In genomic region chr18:47120428-47120827, GRCh38 we compare ENCODE assay signal across 12 cellular contexts. TPM values are rescaled to one million over a fixed set of nuclear protein-coding genes. Genes with fewer than 3 reads are reported as not detected.
DNase-seq lines count a peak whose midpoint lies in the region; ATAC-seq and TF ChIP-seq lines count a peak whose summit lies in the region.
"Had no signal": no experiment of that assay in that cellular context is flagged by ENCODE, and none has a peak within 500 bp of the region (broad histone marks: within the 10 kb centered on the region; RNA-seq: fewer than 3 reads in every experiment).

No MANE protein-coding gene starts in this region.

- no peaks in the 10 kb centered on the region for H3K36me3 ChIP-seq in GM23338 (ENCODE audit: insufficient read depth)

- intact Hi-C loops in activated T-helper 1 cell treated with anti-CD3 and anti-CD28 coated beads, Interleukin-12 subunit alpha, Interleukin-12 subunit beta, Interleukin-2, Interleukin-4 antibody, amounts not matched to agents 30 ng/mL and 10 ng/mL and 1 ng/mL, durations not matched to agents 14 hours and 24 hours and 36 hours (cut with micrococcal nuclease) = loop anchor here (1.0 to 2.0 kb wide), 3 partner anchors 20 to 43 kb away; partner anchors contain the start of gene HDHD2

- H3K4me2 ChIP-seq in GM23338 = no peak overlapping the region

- no peaks in the 10 kb centered on the region for H3K27me3 Mint-ChIP-seq in activated T-helper 1 cell treated with anti-CD3 and anti-CD28 coated beads, Interleukin-12 subunit alpha, Interleukin-12 subunit beta, Interleukin-2, Interleukin-4 antibody, amounts not matched to agents 30 ng/mL and 10 ng/mL and 1 ng/mL, durations not matched to agents 14 hours and 24 hours and 36 hours (ENCODE audit: insufficient read depth)
- H3K27me3 Mint-ChIP-seq in GM23338 (ENCODE audit: insufficient read depth, low read depth, poor library complexity) = no peaks in the 10 kb centered on the region
- H3K27me3 Mint-ChIP-seq: naive thymus-derived CD8-positive, alpha-beta T cell had no signal

- H2AFZ ChIP-seq in GM23338 = no peak overlapping the region

- H3K4me3 ChIP-seq in GM23338 = no peak overlapping the region

- no peaks in the 10 kb centered on the region; the same call in 1 of the 2 replicates for H3K4me1 ChIP-seq in GM23338 (ENCODE audit: insufficient read depth)

- no peaks in the 10 kb centered on the region for H4K20me1 ChIP-seq in GM23338 (replicated peaks; ENCODE audit: insufficient read depth)

- no peaks in the 10 kb centered on the region for H3K9me2 ChIP-seq in GM23338 (ENCODE audit: insufficient read depth)

- H3K4me3 Mint-ChIP-seq in activated T-helper 1 cell treated with anti-CD3 and anti-CD28 coated beads, Interleukin-12 subunit alpha, Interleukin-12 subunit beta, Interleukin-2, Interleukin-4 antibody, amounts not matched to agents 30 ng/mL and 10 ng/mL and 1 ng/mL, durations not matched to agents 14 hours and 24 hours and 36 hours = no peak overlapping the region
- no peak overlapping the region for H3K4me3 Mint-ChIP-seq in GM23338
- H3K4me3 Mint-ChIP-seq: naive thymus-derived CD8-positive, alpha-beta T cell had no signal

- H3K36me3 Mint-ChIP-seq in activated T-helper 1 cell treated with anti-CD3 and anti-CD28 coated beads, Interleukin-12 subunit alpha, Interleukin-12 subunit beta, Interleukin-2, Interleukin-4 antibody, amounts not matched to agents 30 ng/mL and 10 ng/mL and 1 ng/mL, durations not matched to agents 14 hours and 24 hours and 36 hours (ENCODE audit: low read depth) = peaks cover 26% of the 10 kb centered on the region
- peaks cover 15% of the 10 kb centered on the region; the same call in 2 of the 3 replicates for H3K36me3 Mint-ChIP-seq in GM23338 (ENCODE audit: low read depth)

- peak; percentile 69 to 85 for ATAC-seq in activated CD4-positive, CD25-positive, alpha-beta regulatory T cell treated with anti-CD3 and anti-CD28 coated beads, Interleukin-2, amount 50 U/mL, for 24 hours
- peak; percentile 67 for ATAC-seq in GM19467 (IDR thresholded peaks at IDR 0.05; ENCODE audit: unreplicated experiment)
- ATAC-seq in HG03045 (IDR thresholded peaks at IDR 0.05; ENCODE audit: unreplicated experiment) = peak; percentile 78
- ATAC-seq in GM23338 = no peak
- ATAC-seq: naive thymus-derived CD8-positive, alpha-beta T cell had no signal

- no peak overlapping the region for H3K27ac ChIP-seq in GM23338 (ENCODE audit: low read depth)
- H3K27ac ChIP-seq: 22Rv1 had no signal

- peak overlapping the region; percentile 26 for H3K27ac Mint-ChIP-seq in activated T-helper 1 cell treated with anti-CD3 and anti-CD28 coated beads, Interleukin-12 subunit alpha, Interleukin-12 subunit beta, Interleukin-2, Interleukin-4 antibody, amounts not matched to agents 30 ng/mL and 10 ng/mL and 1 ng/mL, durations not matched to agents 14 hours and 24 hours and 36 hours
- no peak overlapping the region for H3K27ac Mint-ChIP-seq in GM23338
- H3K27ac Mint-ChIP-seq: naive thymus-derived CD8-positive, alpha-beta T cell had no signal

- DNase-seq in activated CD4-positive, CD25-positive, alpha-beta regulatory T cell treated with anti-CD3 and anti-CD28 coated beads, Interleukin-2, amount 50 U/mL, for 72 hours = no peak
- no peak for DNase-seq in activated T-helper 1 cell treated with anti-CD3 and anti-CD28 coated beads, Interleukin-12 subunit alpha, Interleukin-12 subunit beta, Interleukin-2, Interleukin-4 antibody, amounts not matched to agents 30 ng/mL and 10 ng/mL and 1 ng/mL, durations not matched to agents 14 hours and 24 hours and 36 hours (ENCODE audit: low spot score)
- no peak for DNase-seq in putamen (ENCODE audit: low spot score)
- no peak for DNase-seq in GM23338 (ENCODE audit: low spot score)
- DNase-seq in NCI-H2081 (lab: John Stamatoyannopoulos, UW) = no peak
- DNase-seq: naive thymus-derived CD8-positive, alpha-beta T cell; NCI-H146; trophoblast cell had no signal

- no peaks in the 10 kb centered on the region for H3K79me2 ChIP-seq in GM23338 (replicated peaks; ENCODE audit: insufficient read depth)

- no peak for TF ChIP-seq CTCF in GM23338 (conservative IDR thresholded peaks at IDR 0.05; ENCODE audit: low read depth in 2 of 2)

- no peaks in the 10 kb centered on the region for H3K9me3 Mint-ChIP-seq in activated T-helper 1 cell treated with anti-CD3 and anti-CD28 coated beads, Interleukin-12 subunit alpha, Interleukin-12 subunit beta, Interleukin-2, Interleukin-4 antibody, amounts not matched to agents 30 ng/mL and 10 ng/mL and 1 ng/mL, durations not matched to agents 14 hours and 24 hours and 36 hours
- no peaks in the 10 kb centered on the region for H3K9me3 Mint-ChIP-seq in GM23338
- H3K9me3 Mint-ChIP-seq: naive thymus-derived CD8-positive, alpha-beta T cell had no signal

- H3K4me1 Mint-ChIP-seq in activated T-helper 1 cell treated with anti-CD3 and anti-CD28 coated beads, Interleukin-12 subunit alpha, Interleukin-12 subunit beta, Interleukin-2, Interleukin-4 antibody, amounts not matched to agents 30 ng/mL and 10 ng/mL and 1 ng/mL, durations not matched to agents 14 hours and 24 hours and 36 hours (ENCODE audit: low read depth) = peaks cover 21% of the 10 kb centered on the region
- peaks cover 7% of the 10 kb centered on the region; the same call in 2 of the 3 replicates for H3K4me1 Mint-ChIP-seq in GM23338

- no peaks in the 10 kb centered on the region for H3F3A ChIP-seq in GM23338 (replicated peaks; ENCODE audit: low read depth)

- H3K27me3 ChIP-seq in GM23338 (ENCODE audit: insufficient read depth) = no peaks in the 10 kb centered on the region

TF ChIP-seq in GM23338, 12 proteins besides CTCF, POLR2A, EP300 and RAD21 (continues in another document):
- no peak for TF ChIP-seq REST (IDR thresholded peaks at IDR 0.05; ENCODE audit: unreplicated experiment)
- TF ChIP-seq ZNF114 (CRISPR knock-in tag; IDR thresholded peaks at IDR 0.05) = no peak
- no peak for TF ChIP-seq CREB1 (CRISPR knock-in tag; IDR thresholded peaks at IDR 0.05; ENCODE audit: low read depth)
- no peak for TF ChIP-seq JUNB (IDR thresholded peaks at IDR 0.05; ENCODE audit: unreplicated experiment)
- TF ChIP-seq ETS1 (IDR thresholded peaks at IDR 0.05) = no peak
- no peak for TF ChIP-seq NANOG (IDR thresholded peaks at IDR 0.05; ENCODE audit: borderline replicate concordance)
- no peak for TF ChIP-seq ZNF331 (CRISPR knock-in tag; IDR thresholded peaks at IDR 0.05; ENCODE audit: low read depth)
- TF ChIP-seq EZH2phosphoT487 (IDR thresholded peaks at IDR 0.05; ENCODE audit: unreplicated experiment) = no peak
- no peak for TF ChIP-seq STAT1 (IDR thresholded peaks at IDR 0.05; ENCODE audit: unreplicated experiment)
- TF ChIP-seq POLR2AphosphoS5 (IDR thresholded peaks at IDR 0.05; ENCODE audit: low read depth) = no peak

RNA-seq across cellular contexts. Expression of gene HDHD2, which starts 29.9 kb away (rescaled TPM):
- total RNA-seq in activated T-helper 1 cell treated with anti-CD3 and anti-CD28 coated beads, Interleukin-12 subunit alpha, Interleukin-12 subunit beta, Interleukin-2, Interleukin-4 antibody, amounts not matched to agents 30 ng/mL and 10 ng/mL and 1 ng/mL, durations not matched to agents 14 hours and 24 hours and 36 hours = 36.8 and 39.4 TPM in 2 replicates
- total RNA-seq in GM23338 (2014; rRNA removed; shearing (Covaris generic)) = 26.8 and 32.2 TPM in 2 replicates
- 17.3 and 25.9 TPM in 2 replicates for polyA plus RNA-seq in GM23338 (2016; fragmentation: Nextera tagmentation; extraction: Ambion mirVana)

RNA-seq across cellular contexts. Expression of gene IER3IP1, which starts 55.7 kb away (rescaled TPM):
- 14.7 and 16.3 TPM in 2 replicates for total RNA-seq in activated T-helper 1 cell treated with anti-CD3 and anti-CD28 coated beads, Interleukin-12 subunit alpha, Interleukin-12 subunit beta, Interleukin-2, Interleukin-4 antibody, amounts not matched to agents 30 ng/mL and 10 ng/mL and 1 ng/mL, durations not matched to agents 14 hours and 24 hours and 36 hours
- total RNA-seq in GM23338 (2014; rRNA removed; shearing (Covaris generic)) = 10.6 and 12.2 TPM in 2 replicates
- polyA plus RNA-seq in GM23338 (2016; fragmentation: Nextera tagmentation; extraction: Ambion mirVana) = 24.0 TPM in 2 replicates
